9 cellular contexts compared by ENCODE assay signal in the genomic region with DNA sequence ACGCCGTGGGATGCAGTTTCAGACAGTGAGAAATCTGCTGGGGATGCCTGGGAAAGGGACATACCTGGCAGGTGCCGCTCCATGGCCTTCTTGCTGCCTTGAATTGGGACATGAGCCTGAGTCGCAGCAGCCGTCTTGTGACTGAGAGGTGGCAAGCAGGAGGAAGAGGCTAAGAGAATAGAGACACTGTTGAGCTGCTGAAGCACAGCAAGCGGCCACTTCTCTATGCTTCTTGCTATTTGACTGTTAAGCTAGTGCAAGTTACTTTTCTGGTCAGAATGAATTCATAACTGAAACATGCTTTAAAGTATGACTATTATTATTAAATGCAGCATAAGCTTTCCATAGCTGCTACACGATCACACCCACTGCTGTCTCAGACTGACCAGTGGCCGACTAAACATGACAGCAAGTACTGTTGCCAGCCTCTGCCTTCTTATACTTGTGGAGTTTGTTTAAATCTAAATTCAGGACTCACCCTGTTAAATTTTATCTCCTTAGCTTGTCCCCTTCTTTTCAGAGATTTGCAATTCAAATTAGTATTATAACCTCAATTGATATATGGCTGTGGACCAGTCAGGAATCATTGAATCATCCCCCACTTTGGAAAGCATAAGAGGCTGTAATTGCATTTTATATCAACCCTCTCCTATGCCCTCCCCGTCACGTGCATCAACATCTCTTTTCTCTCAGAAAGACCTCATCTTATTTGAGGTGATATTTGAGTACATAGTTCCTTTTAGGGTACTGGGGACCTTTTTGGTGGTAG. TPM values are rescaled to one million over a fixed set of nuclear protein-coding genes. Genes with fewer than 3 reads are reported as not detected.
DNase-seq lines count a peak whose midpoint lies in the region; ATAC-seq, FAIRE-seq and TF ChIP-seq lines count a peak whose summit lies in the region.
"Had no signal": no experiment of that assay in that cellular context is flagged by ENCODE, and none has a peak within 500 bp of the region (broad histone marks: within the 10 kb centered on the region; RNA-seq: fewer than 3 reads in every experiment).

No MANE protein-coding gene starts in this region.

- no peak for DNase-seq in mammary epithelial cell
- DNase-seq in urothelium cell line (ENCODE audit: low spot score), result no peak
- DNase-seq in D721Med (ENCODE audit: insufficient read length, low spot score), result no peak
- no peak for DNase-seq in NCI-H69 (lab: John Stamatoyannopoulos, UW)
- DNase-seq in MM.1S, result no peak

- no peaks in the 10 kb centered on the region; the same call in 1 of the 2 replicates for H3F3A ChIP-seq in MM.1S (ENCODE audit: insufficient read depth, low read length)

- no peaks in the 10 kb centered on the region for H3K79me2 ChIP-seq in mammary epithelial cell (ENCODE audit: insufficient read depth, low read length)
- no peaks in the 10 kb centered on the region for H3K79me2 ChIP-seq in MM.1S (ENCODE audit: low read length)

- H3K4me1 ChIP-seq in mammary epithelial cell (ENCODE audit: insufficient read depth, low read length) (peaks cover 12% of the 10 kb centered on the region), MM.1S (ENCODE audit: low read length) (peaks cover 6% of the 10 kb centered on the region; the same call in 1 of the 2 replicates)
- H3K4me1 ChIP-seq: adrenal gland had no signal

- H3K27me3 ChIP-seq in mammary epithelial cell (ENCODE audit: insufficient read depth, low read length) (no peaks in the 10 kb centered on the region), MM.1S (replicated peaks; ENCODE audit: insufficient read depth, low read length) (no peaks in the 10 kb centered on the region)
- H3K27me3 ChIP-seq: adrenal gland had no signal

- CTCF ChIA-PET in mammary epithelial cell (lab: Charles Lee; ENCODE audit: low non-redundant PET), result no interaction called here

- H3K36me3 ChIP-seq in mammary epithelial cell (ENCODE audit: insufficient read depth, low read length) (no peaks in the 10 kb centered on the region), MM.1S (replicated peaks; ENCODE audit: insufficient read depth, low read length) (no peaks in the 10 kb centered on the region)
- H3K36me3 ChIP-seq: adrenal gland had no signal

- intact Hi-C loops in mammary epithelial cell (cut with micrococcal nuclease), result loop anchor here (5.0 kb wide), 1 partner anchor 62 kb away; no protein-coding TSS in a partner anchor

- H3K4me2 ChIP-seq in mammary epithelial cell (ENCODE audit: insufficient read depth, low read depth, low read length) (no peak overlapping the region), MM.1S (ENCODE audit: low read depth, low read length) (no peak overlapping the region)

- BruUV-seq in mammary epithelial cell (replicated peaks; lab: Mats Ljungman, UMichigan), result TSS peak; percentile 96

- in situ Hi-C loops in mammary epithelial cell (cut with MboI; ENCODE audit: low sequenced_read_pairs in 2 of 2), result no loop called here

- H3K4me3 ChIP-seq in mammary epithelial cell (replicated peaks in 1 of 3; ENCODE audit: insufficient read depth in 1 of 3, low read depth in 2 of 3, low read length in 3 of 3) (no peak overlapping the region), MM.1S (ENCODE audit: low read length) (no peak overlapping the region)
- H3K4me3 ChIP-seq: adrenal gland had no signal

- TF ChIP-seq CTCF in mammary epithelial cell (conservative IDR thresholded peaks at IDR 0.05 in 1 of 2, IDR thresholded peaks at IDR 0.05 in 1 of 2; ENCODE audit: extremely low read depth in 1 of 2, insufficient read depth in 1 of 2, low read depth in 1 of 2, low read length in 2 of 2) (no peak), D721Med (IDR thresholded peaks at IDR 0.05; ENCODE audit: insufficient read depth, missing control alignments) (no peak), MM.1S (IDR thresholded peaks at IDR 0.05; ENCODE audit: low read length) (no peak)

- no peaks in the 10 kb centered on the region for H3K9me2 ChIP-seq in MM.1S (replicated peaks; ENCODE audit: insufficient read depth, low read length)

- no peak for TF ChIP-seq POLR2A in GM18505 (IDR thresholded peaks at IDR 0.05; ENCODE audit: borderline replicate concordance, extremely low read depth, insufficient read depth, insufficient read length)

- H2AFZ ChIP-seq in mammary epithelial cell (ENCODE audit: low read depth, low read length) (no peak overlapping the region), MM.1S (ENCODE audit: low read length) (no peak overlapping the region)

- ATAC-seq in GM18505 (IDR thresholded peaks at IDR 0.05; ENCODE audit: unreplicated experiment) (peak; percentile 44), GM21360 (IDR thresholded peaks at IDR 0.05; ENCODE audit: unreplicated experiment) (peak; percentile 55), HG03108 (IDR thresholded peaks at IDR 0.05; ENCODE audit: unreplicated experiment) (peak; percentile 34)

- FAIRE-seq in urothelium cell line (lab: Jason Lieb, UNC), result no peak
- FAIRE-seq in D721Med (lab: Jason Lieb, UNC), result no peak

- 77% methylated on average over 10 of the region's 10 CpGs for WGBS in mammary epithelial cell (ENCODE audit: low coverage, missing lambda C conversion rate)

- H3K27ac ChIP-seq in mammary epithelial cell (ENCODE audit: insufficient read depth, low read depth, low read length), result no peak overlapping the region
- H3K27ac ChIP-seq in MM.1S (ENCODE audit: low read length), result no peak overlapping the region

- dilution Hi-C loops in mammary epithelial cell (cut with HindIII; ENCODE audit: low sequenced_read_pairs), result no loop called here

- no peaks in the 10 kb centered on the region for H3K9me3 ChIP-seq in mammary epithelial cell (replicated peaks; ENCODE audit: insufficient read depth, low read length)
- H3K9me3 ChIP-seq in MM.1S (replicated peaks; ENCODE audit: insufficient read depth, low read length), result no peaks in the 10 kb centered on the region; the same call in 1 of the 2 replicates
- H3K9me3 ChIP-seq: adrenal gland had no signal

- no peak overlapping the region for H3K9ac ChIP-seq in mammary epithelial cell (ENCODE audit: insufficient read depth, low read length)
- H3K9ac ChIP-seq in MM.1S (ENCODE audit: low read length), result no peak overlapping the region

- no peaks in the 10 kb centered on the region for H4K20me1 ChIP-seq in mammary epithelial cell (ENCODE audit: insufficient read depth, low read length)
- no peaks in the 10 kb centered on the region for H4K20me1 ChIP-seq in MM.1S (ENCODE audit: insufficient read depth, low read length)

RNA-seq across cellular contexts. Expression of a gene that starts 24.8 kb away (rescaled TPM):
- 100 to 1,000 TPM in 1 of 2 donors, 10 to 100 TPM in 1; 28.9 to 126 TPM for total RNA-seq in mammary epithelial cell
- polyA plus RNA-seq in mammary epithelial cell, result 27.6 TPM
- polyA minus RNA-seq in mammary epithelial cell, result 45.5 TPM
